ENCODE assay signal across 28 cellular contexts in genomic region chr5:2022436-2022835, GRCh38.
"Had no signal": no experiment of that assay in that cellular context is flagged by ENCODE, and none has a peak within 500 bp of the region (broad histone marks: within the 10 kb centered on the region; RNA-seq: fewer than 3 reads in every experiment).

No MANE protein-coding gene starts in this region.

- H3K36me3 ChIP-seq: adrenal gland, colonic mucosa, gastrocnemius medialis had no signal

- H3K4me3 ChIP-seq: adrenal gland, body of pancreas, colonic mucosa, gastrocnemius medialis had no signal

- H3K4me1 Mint-ChIP-seq: activated CD4-positive, alpha-beta memory T cell treated with anti-CD3 and anti-CD28 coated beads, Interleukin-2, amount 10 ng/mL, durations not matched to agents 7 days and 5 days; activated CD4-positive, alpha-beta T cell treated with anti-CD3 and anti-CD28 coated beads, Interleukin-2, amount 10 ng/mL, durations not matched to agents 7 days and 5 days; activated naive CD4-positive, alpha-beta T cell treated with anti-CD3 and anti-CD28 coated beads, Interleukin-2, amount 50 U/mL, for 24 hours; activated naive CD8-positive, alpha-beta T cell treated with anti-CD3 and anti-CD28 coated beads for 36 hours; activated naive CD8-positive, alpha-beta T cell treated with anti-CD3 and anti-CD28 coated beads, Interleukin-2, amount 50 U/mL, for 24 hours had no signal

- H3K4me1 ChIP-seq: adrenal gland, body of pancreas, colonic mucosa, gastrocnemius medialis had no signal

- H3K27ac ChIP-seq: adrenal gland, body of pancreas, colonic mucosa, gastrocnemius medialis, VCaP had no signal

- H3K36me3 Mint-ChIP-seq: activated naive CD4-positive, alpha-beta T cell treated with anti-CD3 and anti-CD28 coated beads, Interleukin-2, amount 50 U/mL, for 24 hours; activated naive CD8-positive, alpha-beta T cell treated with anti-CD3 and anti-CD28 coated beads for 36 hours; WTC11 had no signal

- H3K4me3 Mint-ChIP-seq: activated CD4-positive, alpha-beta memory T cell treated with anti-CD3 and anti-CD28 coated beads, Interleukin-2, amount 10 ng/mL, durations not matched to agents 7 days and 5 days; activated CD4-positive, alpha-beta T cell treated with anti-CD3 and anti-CD28 coated beads, Interleukin-2, amount 10 ng/mL, durations not matched to agents 7 days and 5 days; activated naive CD4-positive, alpha-beta T cell treated with anti-CD3 and anti-CD28 coated beads for 36 hours; activated naive CD4-positive, alpha-beta T cell treated with anti-CD3 and anti-CD28 coated beads, Interleukin-2, amount 50 U/mL, for 24 hours; activated naive CD8-positive, alpha-beta T cell treated with anti-CD3 and anti-CD28 coated beads for 36 hours; activated naive CD8-positive, alpha-beta T cell treated with anti-CD3 and anti-CD28 coated beads, Interleukin-2, amount 50 U/mL, for 24 hours; activated T-helper 1 cell treated with anti-CD3 and anti-CD28 coated beads, Interleukin-12 subunit alpha, Interleukin-12 subunit beta, Interleukin-2, Interleukin-4 antibody, amounts not matched to agents 30 ng/mL and 10 ng/mL and 1 ng/mL, durations not matched to agents 14 hours and 24 hours and 36 hours; WTC11 had no signal

- H3K9me3 ChIP-seq: adrenal gland, body of pancreas, colonic mucosa, gastrocnemius medialis had no signal

- H3K9me3 Mint-ChIP-seq: activated CD4-positive, alpha-beta memory T cell treated with anti-CD3 and anti-CD28 coated beads, Interleukin-2, amount 10 ng/mL, durations not matched to agents 7 days and 5 days; activated CD4-positive, alpha-beta T cell treated with anti-CD3 and anti-CD28 coated beads, Interleukin-2, amount 10 ng/mL, durations not matched to agents 7 days and 5 days; activated naive CD4-positive, alpha-beta T cell treated with anti-CD3 and anti-CD28 coated beads for 36 hours; activated naive CD4-positive, alpha-beta T cell treated with anti-CD3 and anti-CD28 coated beads, Interleukin-2, amount 50 U/mL, for 24 hours; activated naive CD8-positive, alpha-beta T cell treated with anti-CD3 and anti-CD28 coated beads for 36 hours; activated naive CD8-positive, alpha-beta T cell treated with anti-CD3 and anti-CD28 coated beads, Interleukin-2, amount 50 U/mL, for 24 hours; activated T-helper 1 cell treated with anti-CD3 and anti-CD28 coated beads, Interleukin-12 subunit alpha, Interleukin-12 subunit beta, Interleukin-2, Interleukin-4 antibody, amounts not matched to agents 30 ng/mL and 10 ng/mL and 1 ng/mL, durations not matched to agents 14 hours and 24 hours and 36 hours; activated T-helper 2 cell treated with anti-CD3 and anti-CD28 coated beads, Interferon-gamma antibody, Interleukin-2, Interleukin-4, amounts not matched to agents 10 μg/mL and 5 μg/mL and 100 μg/mL, durations not matched to agents 14 hours and 24 hours and 36 hours had no signal

- H3K27me3 ChIP-seq: body of pancreas, colonic mucosa, gastrocnemius medialis had no signal

- ATAC-seq: activated naive CD8-positive, alpha-beta T cell treated with anti-CD3 and anti-CD28 coated beads, Interleukin-2, amount 50 U/mL, for 24 hours; body of pancreas; gastrocnemius medialis; WTC11 had no signal

- DNase-seq: activated CD4-positive, alpha-beta memory T cell treated with anti-CD3 and anti-CD28 coated beads, Interleukin-2, amount 10 ng/mL, durations not matched to agents 7 days and 5 days; activated CD4-positive, alpha-beta T cell treated with anti-CD3 and anti-CD28 coated beads for 1 hour; activated CD4-positive, alpha-beta T cell treated with anti-CD3 and anti-CD28 coated beads for 4 hours; activated CD4-positive, alpha-beta T cell treated with anti-CD3 and anti-CD28 coated beads, Interleukin-2, amount 10 ng/mL, durations not matched to agents 7 days and 5 days; activated CD4-positive, alpha-beta T cell treated with anti-CD3 and anti-CD28 coated beads, Interleukin-2, amount 50 U/mL, for 4 hours; activated effector memory CD4-positive, alpha-beta T cell treated with anti-CD3 and anti-CD28 coated beads, Interleukin-2, amount 50 U/mL, for 16 hours; activated naive CD4-positive, alpha-beta T cell treated with anti-CD3 and anti-CD28 coated beads for 36 hours; activated naive CD8-positive, alpha-beta T cell treated with anti-CD3 and anti-CD28 coated beads for 36 hours; activated naive CD8-positive, alpha-beta T cell treated with anti-CD3 and anti-CD28 coated beads, Interleukin-2, amount 50 U/mL, for 24 hours; activated T-cell treated with anti-CD3 and anti-CD28 coated beads, Interleukin-2, amount 50 U/mL, for 1 hour; activated T-cell treated with anti-CD3 and anti-CD28 coated beads, Interleukin-2, amount 50 U/mL, for 48 hours; adrenal gland; amygdala; body of pancreas; central memory CD4-positive, alpha-beta T cell; cerebellar nuclear complex; colonic mucosa; effector memory CD4-positive, alpha-beta T cell; erythroblast; foreskin fibroblast; gastrocnemius medialis; glutamatergic neuron; T-helper 2 cell had no signal

- H3K27ac Mint-ChIP-seq: activated CD4-positive, alpha-beta memory T cell treated with anti-CD3 and anti-CD28 coated beads, Interleukin-2, amount 10 ng/mL, durations not matched to agents 7 days and 5 days; activated CD4-positive, alpha-beta T cell treated with anti-CD3 and anti-CD28 coated beads, Interleukin-2, amount 10 ng/mL, durations not matched to agents 7 days and 5 days; activated naive CD4-positive, alpha-beta T cell treated with anti-CD3 and anti-CD28 coated beads for 36 hours; activated naive CD4-positive, alpha-beta T cell treated with anti-CD3 and anti-CD28 coated beads, Interleukin-2, amount 50 U/mL, for 24 hours; activated naive CD8-positive, alpha-beta T cell treated with anti-CD3 and anti-CD28 coated beads for 36 hours; activated naive CD8-positive, alpha-beta T cell treated with anti-CD3 and anti-CD28 coated beads, Interleukin-2, amount 50 U/mL, for 24 hours; activated T-helper 1 cell treated with anti-CD3 and anti-CD28 coated beads, Interleukin-12 subunit alpha, Interleukin-12 subunit beta, Interleukin-2, Interleukin-4 antibody, amounts not matched to agents 30 ng/mL and 10 ng/mL and 1 ng/mL, durations not matched to agents 14 hours and 24 hours and 36 hours; activated T-helper 2 cell treated with anti-CD3 and anti-CD28 coated beads, Interferon-gamma antibody, Interleukin-2, Interleukin-4, amounts not matched to agents 10 μg/mL and 5 μg/mL and 100 μg/mL, durations not matched to agents 14 hours and 24 hours and 36 hours; WTC11 had no signal
